11 cellular contexts compared by ENCODE assay signal in genomic region chr13:30119476-30119875, GRCh38.
DNase-seq lines count a peak whose midpoint lies in the region; ATAC-seq and TF ChIP-seq lines count a peak whose summit lies in the region.
"Had no signal": no experiment of that assay in that cellular context is flagged by ENCODE, and none has a peak within 500 bp of the region (broad histone marks: within the 10 kb centered on the region; RNA-seq: fewer than 3 reads in every experiment).

No MANE protein-coding gene starts in this region.

- peak; percentile 26 for DNase-seq in central memory CD4-positive, alpha-beta T cell
- peak; percentile 48 for DNase-seq in prostate gland (ENCODE audit: low spot score)
- no peak for DNase-seq in NCI-H1417 (lab: John Stamatoyannopoulos, UW)
- DNase-seq in HEK293T (ENCODE audit: extremely low spot score), result no peak
- DNase-seq in amniotic stem cell (lab: John Stamatoyannopoulos, UW), result no peak
- DNase-seq: aorta; stimulated activated CD4-positive, alpha-beta T cell treated with anti-CD3 and anti-CD28 coated beads, Interleukin-4, amount 100 ng/mL, for 1 hour had no signal

- peak overlapping the region; percentile 18; the same call in 1 of the 2 replicates for H3K9ac ChIP-seq in OCI-LY3 (ENCODE audit: low read length)

- H3K9me2 ChIP-seq in DOHH2 (replicated peaks; ENCODE audit: control insufficient read depth, low read length), result no peaks in the 10 kb centered on the region

- H3K27me3 ChIP-seq in DOHH2 (ENCODE audit: control insufficient read depth, low read length) (peaks cover 5% of the 10 kb centered on the region), OCI-LY3 (ENCODE audit: low read depth, low read length) (no peaks in the 10 kb centered on the region), prostate gland (replicated peaks; ENCODE audit: insufficient read depth) (no peaks in the 10 kb centered on the region), gastroesophageal sphincter (no peaks in the 10 kb centered on the region)

- no peak for ATAC-seq in gastroesophageal sphincter

- H2AFZ ChIP-seq in OCI-LY3 (ENCODE audit: low read depth, low read length), result peak overlapping the region; percentile 68

- CTCF ChIA-PET in HEK293T (lab: Yijun Ruan, JAX), result no interaction called here

- H3K79me2 ChIP-seq in DOHH2 (ENCODE audit: control insufficient read depth, low read length) (no peaks in the 10 kb centered on the region), OCI-LY3 (ENCODE audit: low read length) (no peaks in the 10 kb centered on the region)

- no peak overlapping the region for H3K27ac ChIP-seq in DOHH2 (ENCODE audit: low read depth, low read length)
- peak overlapping the region; percentile 56 for H3K27ac ChIP-seq in OCI-LY3 (ENCODE audit: low read length)
- peak overlapping the region; percentile 47 to 52 for H3K27ac ChIP-seq in prostate gland
- no peak overlapping the region for H3K27ac ChIP-seq in gastroesophageal sphincter
- H3K27ac ChIP-seq: HL-60 had no signal

- H3K36me3 ChIP-seq in DOHH2 (ENCODE audit: control insufficient read depth, low read length), result no peaks in the 10 kb centered on the region
- no peaks in the 10 kb centered on the region for H3K36me3 ChIP-seq in OCI-LY3 (replicated peaks; ENCODE audit: low read depth, low read length)
- H3K36me3 ChIP-seq in prostate gland, result no peaks in the 10 kb centered on the region
- H3K36me3 ChIP-seq in gastroesophageal sphincter, result no peaks in the 10 kb centered on the region

- peaks cover 28% of the 10 kb centered on the region for H3K4me1 ChIP-seq in DOHH2 (ENCODE audit: control insufficient read depth, low read length)
- H3K4me1 ChIP-seq in OCI-LY3 (ENCODE audit: low read length), result peaks cover 56% of the 10 kb centered on the region
- no peaks in the 10 kb centered on the region for H3K4me1 ChIP-seq in prostate gland (replicated peaks)
- peaks cover 3 to 30% (median 3%) of the 10 kb centered on the region in 3 donors for H3K4me1 ChIP-seq in gastroesophageal sphincter

- intact Hi-C loops in prostate gland (cut with DNase I), result loop anchor here (10.0 kb wide), 3 partner anchors 195 to 1465 kb away; partner anchors contain the start of genes POMP and SLC7A1

- POLR2A ChIA-PET in HEK293T (lab: Yijun Ruan, JAX), result no interaction called here

- no peaks in the 10 kb centered on the region for H3K9me3 ChIP-seq in DOHH2 (ENCODE audit: control insufficient read depth, insufficient read depth, low read length)
- no peaks in the 10 kb centered on the region for H3K9me3 ChIP-seq in OCI-LY3 (ENCODE audit: insufficient read depth, low read length)
- no peaks in the 10 kb centered on the region for H3K9me3 ChIP-seq in prostate gland
- no peaks in the 10 kb centered on the region for H3K9me3 ChIP-seq in gastroesophageal sphincter

- TF ChIP-seq CTCF in DOHH2 (IDR thresholded peaks at IDR 0.05; ENCODE audit: low read depth, low read length, poor library complexity, severe bottlenecking) (no peak), OCI-LY3 (IDR thresholded peaks at IDR 0.05; ENCODE audit: low read depth, low read length) (no peak), prostate gland (IDR thresholded peaks at IDR 0.05) (no peak), gastroesophageal sphincter (IDR thresholded peaks at IDR 0.05) (no peak)

- WGBS in prostate gland, result 4% methylated on average over 6 of the region's 6 CpGs
- WGBS in gastroesophageal sphincter (ENCODE audit: low coverage in 1 of 2), 2 donors, result 16 to 19% methylated on average over 5 to 6 of the region's 6 CpGs

- TF ChIP-seq POLR2A in prostate gland (IDR thresholded peaks at IDR 0.05), result no peak
- TF ChIP-seq POLR2A in gastroesophageal sphincter (IDR thresholded peaks at IDR 0.05), result no peak

- no peak overlapping the region for H3K4me3 ChIP-seq in DOHH2 (ENCODE audit: low read length)
- H3K4me3 ChIP-seq in OCI-LY3 (ENCODE audit: low read length), result peak overlapping the region; percentile 10; the same call in 1 of the 2 replicates
- no peak overlapping the region for H3K4me3 ChIP-seq in prostate gland
- H3K4me3 ChIP-seq in gastroesophageal sphincter, result no peak overlapping the region

- no peaks in the 10 kb centered on the region for H3F3A ChIP-seq in DOHH2 (ENCODE audit: control insufficient read depth, insufficient read depth)

- H4K20me1 ChIP-seq in DOHH2 (ENCODE audit: control insufficient read depth, insufficient read depth, low read depth, low read length), result no peaks in the 10 kb centered on the region
- no peaks in the 10 kb centered on the region for H4K20me1 ChIP-seq in OCI-LY3 (ENCODE audit: insufficient read depth, low read length)

- H3K4me2 ChIP-seq in DOHH2 (ENCODE audit: low read length) (0 out of 2 replicates have a peak overlapping the region, but pooled peaks have one; percentile 3), OCI-LY3 (ENCODE audit: low read length) (peak overlapping the region; percentile 56)

- TF ChIP-seq EP300 in gastroesophageal sphincter (IDR thresholded peaks at IDR 0.05), result no peak

TF ChIP-seq in HEK293T, 16 proteins besides CTCF, POLR2A, EP300 and RAD21:
- no peak for TF ChIP-seq ZNF384 (IDR thresholded peaks at IDR 0.05)
- TF ChIP-seq FOXK2 (IDR thresholded peaks at IDR 0.05), result no peak
- TF ChIP-seq FOXA1 (IDR thresholded peaks at IDR 0.05), result no peak
- no peak for TF ChIP-seq HDGF (IDR thresholded peaks at IDR 0.05; ENCODE audit: borderline replicate concordance)
- no peak for TF ChIP-seq SP1 (IDR thresholded peaks at IDR 0.05)
- TF ChIP-seq LEF1 (IDR thresholded peaks at IDR 0.05; ENCODE audit: borderline replicate concordance), result no peak
- no peak for TF ChIP-seq SUZ12 (IDR thresholded peaks at IDR 0.05)
- no peak for TF ChIP-seq BHLHE40 (IDR thresholded peaks at IDR 0.05; ENCODE audit: borderline replicate concordance)
- TF ChIP-seq ARNT (IDR thresholded peaks at IDR 0.05), result no peak
- TF ChIP-seq PKNOX1 (IDR thresholded peaks at IDR 0.05), result no peak
- no peak for TF ChIP-seq ELF4 (IDR thresholded peaks at IDR 0.05)
- no peak for TF ChIP-seq FOXM1 (IDR thresholded peaks at IDR 0.05; ENCODE audit: borderline replicate concordance)
- no peak for TF ChIP-seq CTBP1 (IDR thresholded peaks at IDR 0.05; ENCODE audit: borderline replicate concordance)
- no peak for TF ChIP-seq NFRKB (IDR thresholded peaks at IDR 0.05)

Comparison
In these comparisons a context has a peak if more than half of its experiments do, and no peak if none do; other contexts are left out.
1. H3K27ac ChIP-seq: peak in OCI-LY3 (single experiment) and prostate gland (2 of 2); none in DOHH2 (single experiment) and gastroesophageal sphincter (0 of 4).
2. DNase-seq: peak in central memory CD4-positive, alpha-beta T cell (single experiment) and prostate gland (single experiment); none in NCI-H1417 (0 of 3), HEK293T (single experiment) and amniotic stem cell (single experiment).